1 cellular context compared by ENCODE assay signal in the genomic region with DNA sequence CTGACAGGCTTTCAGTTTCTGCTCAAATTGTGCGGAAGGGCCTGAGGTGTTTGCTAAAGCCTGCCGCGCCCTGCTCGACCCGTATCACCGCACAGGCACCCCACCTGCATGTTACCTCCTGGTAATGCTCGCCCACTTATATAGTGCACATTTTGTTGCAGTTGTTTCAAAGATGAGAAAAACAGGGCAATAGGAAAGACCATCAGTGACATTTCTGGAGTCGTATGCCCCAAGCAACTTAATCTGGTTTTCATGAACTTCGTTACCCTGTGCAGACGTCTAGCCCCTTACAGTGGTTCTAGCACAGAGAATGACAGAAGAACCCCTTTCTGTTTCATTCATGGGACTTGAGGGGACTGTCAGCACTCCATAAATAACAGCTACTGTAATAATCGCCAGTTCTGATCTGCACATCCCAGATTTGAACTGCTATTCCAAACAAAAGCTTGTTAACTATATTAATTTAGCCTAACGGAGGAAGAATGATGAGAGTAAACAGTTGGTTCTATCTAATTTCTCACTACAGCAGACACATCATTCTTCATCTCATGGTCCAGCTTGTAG.
TF ChIP-seq lines count a peak whose summit lies in the region.

No MANE protein-coding gene starts in this region.

TF ChIP-seq in K562, 482 proteins besides CTCF, POLR2A, EP300 and RAD21 (continued from another document):
- TF ChIP-seq, protein P1, sequence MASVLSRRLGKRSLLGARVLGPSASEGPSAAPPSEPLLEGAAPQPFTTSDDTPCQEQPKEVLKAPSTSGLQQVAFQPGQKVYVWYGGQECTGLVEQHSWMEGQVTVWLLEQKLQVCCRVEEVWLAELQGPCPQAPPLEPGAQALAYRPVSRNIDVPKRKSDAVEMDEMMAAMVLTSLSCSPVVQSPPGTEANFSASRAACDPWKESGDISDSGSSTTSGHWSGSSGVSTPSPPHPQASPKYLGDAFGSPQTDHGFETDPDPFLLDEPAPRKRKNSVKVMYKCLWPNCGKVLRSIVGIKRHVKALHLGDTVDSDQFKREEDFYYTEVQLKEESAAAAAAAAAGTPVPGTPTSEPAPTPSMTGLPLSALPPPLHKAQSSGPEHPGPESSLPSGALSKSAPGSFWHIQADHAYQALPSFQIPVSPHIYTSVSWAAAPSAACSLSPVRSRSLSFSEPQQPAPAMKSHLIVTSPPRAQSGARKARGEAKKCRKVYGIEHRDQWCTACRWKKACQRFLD (CRISPR knock-in tag; IDR thresholded peaks at IDR 0.05) = 0 out of 2 replicates have a peak, but pooled peaks have one; percentile 17
- TF ChIP-seq L3MBTL2 (IDR thresholded peaks at IDR 0.05) = 0 out of 2 replicates have a peak, but pooled peaks have one; percentile 10
- TF ChIP-seq, protein P2, sequence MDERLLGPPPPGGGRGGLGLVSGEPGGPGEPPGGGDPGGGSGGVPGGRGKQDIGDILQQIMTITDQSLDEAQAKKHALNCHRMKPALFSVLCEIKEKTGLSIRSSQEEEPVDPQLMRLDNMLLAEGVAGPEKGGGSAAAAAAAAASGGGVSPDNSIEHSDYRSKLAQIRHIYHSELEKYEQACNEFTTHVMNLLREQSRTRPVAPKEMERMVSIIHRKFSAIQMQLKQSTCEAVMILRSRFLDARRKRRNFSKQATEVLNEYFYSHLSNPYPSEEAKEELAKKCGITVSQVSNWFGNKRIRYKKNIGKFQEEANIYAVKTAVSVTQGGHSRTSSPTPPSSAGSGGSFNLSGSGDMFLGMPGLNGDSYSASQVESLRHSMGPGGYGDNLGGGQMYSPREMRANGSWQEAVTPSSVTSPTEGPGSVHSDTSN (CRISPR knock-in tag; IDR thresholded peaks at IDR 0.05; ENCODE audit: low read depth) = no peak
- TF ChIP-seq, protein P2 (tag; conservative IDR thresholded peaks at IDR 0.05; ENCODE audit: low read depth) = peak; percentile 80
- TF ChIP-seq CBX3 (IDR thresholded peaks at IDR 0.05; ENCODE audit: borderline replicate concordance in 1 of 2, low read length in 2 of 2) = peak in 1 of 2 experiments; percentile 3; a peak in 1 of 3 replicates
- TF ChIP-seq SMARCE1 (IDR thresholded peaks at IDR 0.05) = peak; percentile 5; the same call in 1 of the 2 replicates
- TF ChIP-seq, protein P3, sequence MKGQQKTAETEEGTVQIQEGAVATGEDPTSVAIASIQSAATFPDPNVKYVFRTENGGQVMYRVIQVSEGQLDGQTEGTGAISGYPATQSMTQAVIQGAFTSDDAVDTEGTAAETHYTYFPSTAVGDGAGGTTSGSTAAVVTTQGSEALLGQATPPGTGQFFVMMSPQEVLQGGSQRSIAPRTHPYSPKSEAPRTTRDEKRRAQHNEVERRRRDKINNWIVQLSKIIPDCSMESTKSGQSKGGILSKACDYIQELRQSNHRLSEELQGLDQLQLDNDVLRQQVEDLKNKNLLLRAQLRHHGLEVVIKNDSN (CRISPR knock-in tag; IDR thresholded peaks at IDR 0.05) = 0 out of 2 replicates have a peak, but pooled peaks have one; percentile 18
- TF ChIP-seq ATF1 (CRISPR knock-in tag; IDR thresholded peaks at IDR 0.05) = no peak
- 0 out of 2 replicates have a peak, but pooled peaks have one; percentile 6 for TF ChIP-seq ATF1 (tag; IDR thresholded peaks at IDR 0.05)
- TF ChIP-seq NFRKB (IDR thresholded peaks at IDR 0.05; ENCODE audit: low read depth) = 0 out of 2 replicates have a peak, but pooled peaks have one; percentile 5
- TF ChIP-seq MEIS2 (IDR thresholded peaks at IDR 0.05; ENCODE audit: partially characterized antibody) = peak; percentile 83
